10 cellular contexts compared by ENCODE assay signal in genomic region chr11:128621491-128622136, GRCh38. TPM values are rescaled to one million over a fixed set of nuclear protein-coding genes. Genes with fewer than 3 reads are reported as not detected.
DNase-seq lines count a peak whose midpoint lies in the region; ATAC-seq, FAIRE-seq and TF ChIP-seq lines count a peak whose summit lies in the region.
"Had no signal": no experiment of that assay in that cellular context is flagged by ENCODE, and none has a peak within 500 bp of the region (broad histone marks: within the 10 kb centered on the region; RNA-seq: fewer than 3 reads in every experiment).

No MANE protein-coding gene starts in this region.

- WGBS in GM12878 (ENCODE audit: insufficient coverage, insufficient replicate concordance, low lambda C conversion rate, missing lambda C conversion rate): 77% methylated on average over 8 of the region's 8 CpGs
- 73 to 83% (median 81%) methylated on average over 8 of the region's 8 CpGs for WGBS in stomach, 5 donors

- no peak for ATAC-seq in GM12878
- ATAC-seq: pancreas had no signal

- no TSS peak for BruUV-seq in GM12878 (replicated peaks; lab: Mats Ljungman, UMichigan)

- RAD21 ChIA-PET in GM12878 (lab: Charles Lee; ENCODE audit: unreplicated experiment): interaction anchor here (1.0 to 7.7 kb wide), 7 partner anchors 9 to 149 kb away, joined by 3 to 87 read pairs (median 29); no protein-coding TSS in a partner anchor

- POLR2A ChIA-PET in GM12878 (lab: Charles Lee): interaction anchor here (0.9 to 7.3 kb wide), 3 partner anchors 11 to 101 kb away, joined by 3 to 83 read pairs (median 3); no protein-coding TSS in a partner anchor

- H3K36me3 ChIP-seq in GM12878 (ENCODE audit: control insufficient read depth in 2 of 2, insufficient read depth in 2 of 2, low read length in 1 of 2): no peaks in the 10 kb centered on the region
- H3K36me3 ChIP-seq in stomach: no peaks in the 10 kb centered on the region
- H3K36me3 ChIP-seq: pancreas had no signal

- DNase-seq in H54 (ENCODE audit: insufficient read length, low spot score) (peak; percentile 54), GM12878 (ENCODE audit: low read depth, low spot score) (no peak), immature natural killer cell (no peak), stomach (no peak), NOMO-1 treated with dmso at 0.1 percent for 144 hours (lab: John Stamatoyannopoulos, UW; ENCODE audit: unreplicated experiment) (no peak), foreskin melanocyte (no peak)
- DNase-seq in stimulated activated naive CD4-positive, alpha-beta T cell (lab: John Stamatoyannopoulos, UW): no peak
- DNase-seq: activated effector memory CD4-positive, alpha-beta T cell treated with Interleukin-2 at 50 U/mL for 16 hours; NCI-H69 had no signal

- H3K9me3 Mint-ChIP-seq in immature natural killer cell: no peaks in the 10 kb centered on the region

- peak overlapping the region; percentile 44 to 93 (median 80) for H3K27ac Mint-ChIP-seq in immature natural killer cell

- CTCF ChIA-PET in GM12878 (lab: Yijun Ruan, JAX): interaction anchor here (0.6 to 17.7 kb wide), 7 partner anchors 9 to 339 kb away, joined by 3 to 444 read pairs (median 4); no protein-coding TSS in a partner anchor

- no peak overlapping the region for H3K4me3 Mint-ChIP-seq in immature natural killer cell

- H3K79me2 ChIP-seq in GM12878 (ENCODE audit: control insufficient read depth, insufficient read depth, low read length): no peaks in the 10 kb centered on the region; the same call in 1 of the 2 replicates

- H3K9ac ChIP-seq in GM12878 (ENCODE audit: control insufficient read depth, insufficient read depth, low read length): no peak overlapping the region

- intact Hi-C loops in GM12878 (cut with micrococcal nuclease; ENCODE audit: unreplicated experiment): no loop called here
- intact Hi-C loops in stomach (cut with DNase I; ENCODE audit: low total_unique reads): loop anchor here (10.0 kb wide), 1 partner anchor 97 kb away; no protein-coding TSS in a partner anchor

- H3K4me3 ChIP-seq in GM12878 (no peak overlapping the region), stomach (no peak overlapping the region)
- H3K4me3 ChIP-seq: pancreas had no signal

- no peak for FAIRE-seq in H54 (lab: Jason Lieb, UNC)
- no peak for FAIRE-seq in GM12878 (lab: Jason Lieb, UNC)
- FAIRE-seq: pancreas had no signal

- no peaks in the 10 kb centered on the region for H3K27me3 ChIP-seq in GM12878 (replicated peaks in 1 of 2; ENCODE audit: control insufficient read depth in 2 of 2, insufficient read depth in 2 of 2, low read length in 1 of 2)
- no peaks in the 10 kb centered on the region for H3K27me3 ChIP-seq in stomach
- H3K27me3 ChIP-seq: pancreas had no signal

- H3K4me1 ChIP-seq in GM12878 (ENCODE audit: control insufficient read depth, insufficient read depth, low read length) (peaks cover 46% of the 10 kb centered on the region), stomach (peaks cover 0 to 23% (median 15%) of the 10 kb centered on the region in 4 donors)
- H3K4me1 ChIP-seq: pancreas had no signal

- H3K36me3 Mint-ChIP-seq in immature natural killer cell: peaks cover 0 to 3% (median 0%) of the 10 kb centered on the region in 3 donors

- no peak for TF ChIP-seq EP300 in GM12878 (IDR thresholded peaks at IDR 0.05; ENCODE audit: borderline replicate concordance in 1 of 2, control insufficient read depth in 1 of 2, low read depth in 2 of 2, low read length in 2 of 2)
- TF ChIP-seq EP300 in stomach (IDR thresholded peaks at IDR 0.05): no peak

- SMC1A ChIA-PET in GM12878 (lab: Charles Lee; ENCODE audit: uncharacterized antibody, unreplicated experiment): interaction anchor here (0.9 to 23.9 kb wide), 7 partner anchors 4 to 209 kb away, joined by 3 to 596 read pairs (median 56); no protein-coding TSS in a partner anchor

- no peak for TF ChIP-seq RAD21 in GM12878 (IDR thresholded peaks at IDR 0.05; ENCODE audit: insufficient read depth, low read depth, low read length)

- H3K4me2 ChIP-seq in GM12878 (ENCODE audit: control insufficient read depth, insufficient read depth): no peak overlapping the region

- H3K27ac ChIP-seq in GM12878 (ENCODE audit: control insufficient read depth, insufficient read depth): no peak overlapping the region
- peak overlapping the region in 4 of 5 donors; percentile 7 to 51 (median 33) for H3K27ac ChIP-seq in stomach
- H3K27ac ChIP-seq: pancreas had no signal

- in situ Hi-C loops in GM12878 (cut with MboI): no loop called here

- no peaks in the 10 kb centered on the region for H4K20me1 ChIP-seq in GM12878 (ENCODE audit: control insufficient read depth, insufficient read depth)

- H3K4me1 Mint-ChIP-seq in immature natural killer cell: peaks cover 58 to 72% of the 10 kb centered on the region in 2 donors

- H3K9me3 ChIP-seq in GM12878 (replicated peaks; ENCODE audit: control insufficient read depth, insufficient read depth, low read length) (no peaks in the 10 kb centered on the region), stomach (no peaks in the 10 kb centered on the region)
- H3K9me3 ChIP-seq: pancreas had no signal

- peaks cover 2 to 11% (median 5%) of the 10 kb centered on the region in 3 donors for H3K27me3 Mint-ChIP-seq in immature natural killer cell (ENCODE audit: low read depth in 3 of 3)

- no peak for TF ChIP-seq POLR2A in H54 (IDR thresholded peaks at IDR 0.05; ENCODE audit: low read depth, low read length)
- TF ChIP-seq POLR2A in GM12878 (IDR thresholded peaks at IDR 0.05; ENCODE audit: low read depth, low read length): no peak
- TF ChIP-seq POLR2A in stomach (IDR thresholded peaks at IDR 0.05): no peak

- TF ChIP-seq CTCF in GM12878 (IDR thresholded peaks at IDR 0.05 in 2 of 3, conservative IDR thresholded peaks at IDR 0.05 in 1 of 3; ENCODE audit: control insufficient read depth in 2 of 3, extremely low read depth in 1 of 3, insufficient read depth in 1 of 3, low read depth in 3 of 3, low read length in 3 of 3) (no peak), stomach (IDR thresholded peaks at IDR 0.05) (no peak)

- H2AFZ ChIP-seq in GM12878 (ENCODE audit: control insufficient read depth, low read depth, low read length): no peak overlapping the region

TF ChIP-seq in GM12878, 131 proteins besides CTCF, POLR2A, EP300 and RAD21:
- peak; percentile 38 for TF ChIP-seq MEF2B (IDR thresholded peaks at IDR 0.05; ENCODE audit: partially characterized antibody, poor library complexity, severe bottlenecking)
- TF ChIP-seq ZNF217 (IDR thresholded peaks at IDR 0.05): no peak

RNA-seq across cellular contexts. Expression of gene ETS1, which starts 34.3 kb away (rescaled TPM):
- total RNA-seq in GM12878 (2013; cell fraction: nucleolus; rRNA removed): 48.9 and 50.6 TPM in 2 replicates
- total RNA-seq in GM12878 (2014; rRNA removed) (50.9 and 51.8 TPM in 2 replicates), GM12878 (2014; rRNA removed; fragmentation: Illumina TruSeq; extraction: Trizol) (59.9 and 60.2 TPM in 2 replicates), GM12878 (2021) (106 and 112 TPM in 2 replicates), stomach (10 to 100 TPM in 4 of 5 donors, 1 to 10 TPM in 1; 8.8 to 72.5 (median 24.6) TPM)
- polyA plus RNA-seq in GM12878 (2011; ENCODE audit: low read depth): 52.5 TPM
- polyA plus RNA-seq in GM12878 (2011; rRNA removed) (59.9 and 66.2 TPM in 2 replicates), GM12878 (2014; fragmentation: Illumina TruSeq; extraction: Trizol) (112 and 121 TPM in 2 replicates), GM12878 (2014; fragmentation: Nextera tagmentation; extraction: Ambion mirVana) (10 to 100 TPM; 12.5 to 21.3 TPM), GM12878 (2014; rRNA removed) (60.5 and 64.9 TPM in 2 replicates), GM12878 (2016; fragmentation: Nextera tagmentation; extraction: Ambion mirVana) (10 to 100 TPM; 22.6 to 27.2 TPM), immature natural killer cell (100 to 1,000 TPM; 264 to 329 (median 284) TPM), stomach (10 to 100 TPM in 2 of 3 donors, 1 to 10 TPM in 1; 7.0 to 35.4 (median 20.4) TPM)
- polyA plus RNA-seq in GM12878 (2011; cell fraction: cytosol; rRNA removed): 62.2 and 71.2 TPM in 2 replicates
- 25.2 and 33.5 TPM in 2 replicates for polyA plus RNA-seq in GM12878 (2011; cell fraction: nucleus; rRNA removed)
- 88.4 and 91.7 TPM in 2 replicates for polyA plus RNA-seq in GM12878 (2012)
- 87.3 and 88.4 TPM in 2 replicates for polyA minus RNA-seq in GM12878 (2011; rRNA and poly(A)+ RNA removed)
- 31.1 and 36.9 TPM in 2 replicates for polyA minus RNA-seq in GM12878 (2011; cell fraction: cytosol; rRNA and poly(A)+ RNA removed)
- polyA minus RNA-seq in GM12878 (2011; cell fraction: nucleus; rRNA and poly(A)+ RNA removed): 35.8 and 53.5 TPM in 2 replicates
